ENCODE assay signal across 8 cellular contexts in the genomic region with DNA sequence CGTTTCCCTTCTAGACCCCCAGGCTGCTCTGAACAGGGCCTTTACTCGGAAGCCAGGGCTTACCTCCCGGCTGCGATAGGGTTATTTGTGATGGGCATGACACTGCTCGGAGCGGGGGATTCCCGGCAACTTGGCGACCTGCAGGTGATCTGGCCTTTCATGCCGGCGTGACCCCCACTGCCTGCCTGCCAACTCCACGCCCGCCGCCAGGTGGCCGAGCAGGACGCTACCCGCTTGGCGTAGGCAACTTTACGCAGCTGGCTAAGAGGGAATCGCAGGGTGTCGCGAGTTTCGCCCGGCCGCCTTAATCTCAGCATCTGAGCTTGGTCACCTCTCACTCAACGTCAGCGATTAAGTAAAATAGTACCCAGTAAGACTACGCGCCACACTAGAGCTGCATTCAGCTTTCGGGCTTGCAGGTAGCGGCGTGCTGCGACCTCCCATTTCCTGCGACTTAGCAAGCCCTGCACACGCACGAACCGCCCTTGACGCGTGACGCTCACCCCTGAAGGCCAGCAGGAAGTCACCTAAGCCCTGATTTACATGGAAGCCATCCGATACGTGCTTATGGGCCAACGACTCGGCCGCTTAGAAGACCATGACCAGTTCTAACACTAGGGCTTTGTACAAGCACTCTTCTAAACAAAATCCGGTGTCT. TPM values are rescaled to one million over a fixed set of nuclear protein-coding genes. Genes with fewer than 3 reads are reported as not detected.
DNase-seq lines count a peak whose midpoint lies in the region; ATAC-seq, FAIRE-seq and TF ChIP-seq lines count a peak whose summit lies in the region.

No MANE protein-coding gene starts in this region.

- intact Hi-C loops in CD14-positive monocyte (cut with micrococcal nuclease), result loop anchor here in 1 of 2 donors (5.0 kb wide), 1 partner anchor 37 kb away; no protein-coding TSS in a partner anchor

- DNase-seq in CD14-positive monocyte (ENCODE audit: low spot score) (peak; percentile 81), GM19239 (ENCODE audit: insufficient read length, low spot score) (no peak), NCI-H69 (lab: John Stamatoyannopoulos, UW) (peak; percentile 81), mesenteric fat pad (ENCODE audit: low spot score) (peak; percentile 93)
- peak; percentile 73 to 79 for DNase-seq in activated CD8-positive, alpha-beta memory T cell treated with anti-CD3 and anti-CD28 coated beads for 1 hour (ENCODE audit: extremely low read depth in 1 of 2, low read depth in 1 of 2)
- DNase-seq in effector memory CD4-positive, alpha-beta T cell, result peak; percentile 81 to 86 (median 83)
- peak; percentile 78 for DNase-seq in stimulated activated CD8-positive, alpha-beta memory T cell treated with anti-CD3 and anti-CD28 coated beads, Interleukin-15, amount 100 ng/mL, for 24 hours (ENCODE audit: low read depth)

- H3K4me1 ChIP-seq in effector memory CD4-positive, alpha-beta T cell (ENCODE audit: control insufficient read depth, insufficient read depth, low read length, poor library complexity, severe bottlenecking), result peaks cover 7% of the 10 kb centered on the region

- peak; percentile 92 for TF ChIP-seq CTCF in CD14-positive monocyte (IDR thresholded peaks at IDR 0.05)

- peak overlapping the region; percentile 96 to 98 for H3K4me3 Mint-ChIP-seq in CD14-positive monocyte

- ATAC-seq in HG03439 (IDR thresholded peaks at IDR 0.05; ENCODE audit: unreplicated experiment), result peak; percentile 37

- H3K4me3 ChIP-seq in effector memory CD4-positive, alpha-beta T cell (ENCODE audit: insufficient read depth, low read depth, low read length, poor library complexity, severe bottlenecking), result peak overlapping the region; percentile 82

- peaks cover 7% of the 10 kb centered on the region for H3K36me3 ChIP-seq in effector memory CD4-positive, alpha-beta T cell (ENCODE audit: control insufficient read depth, insufficient read depth, low read length)

- H3K27me3 ChIP-seq in effector memory CD4-positive, alpha-beta T cell (replicated peaks; ENCODE audit: control insufficient read depth, insufficient read depth, low read length, poor library complexity, severe bottlenecking), result no peaks in the 10 kb centered on the region

- peak overlapping the region; percentile 98 to 99 (median 98) for H3K27ac Mint-ChIP-seq in CD14-positive monocyte

- H3K27me3 Mint-ChIP-seq in CD14-positive monocyte (ENCODE audit: low read depth in 3 of 3), result peaks cover 0 to 3% (median 1%) of the 10 kb centered on the region in 3 donors

- peak overlapping the region; percentile 98 for H3K27ac ChIP-seq in effector memory CD4-positive, alpha-beta T cell (ENCODE audit: insufficient read depth, low read length, poor library complexity, severe bottlenecking)

- peaks cover 0 to 10% (median 0%) of the 10 kb centered on the region in 7 donors for H3K9me3 Mint-ChIP-seq in CD14-positive monocyte

- peaks cover 3 to 10% of the 10 kb centered on the region in 2 donors for H3K36me3 Mint-ChIP-seq in CD14-positive monocyte

- FAIRE-seq in GM19239 (lab: Jason Lieb, UNC), result peak; percentile 88

- H3K9me3 ChIP-seq in effector memory CD4-positive, alpha-beta T cell (ENCODE audit: control insufficient read depth, low read length), result peaks cover 5% of the 10 kb centered on the region

- H3K4me1 Mint-ChIP-seq in CD14-positive monocyte, result peaks cover 44% of the 10 kb centered on the region

RNA-seq across cellular contexts. Expression of a gene that starts 33.3 kb away (rescaled TPM):
- polyA plus RNA-seq in CD14-positive monocyte, result 10 to 100 TPM; 29.2 to 46.2 TPM
- 45.4 TPM for total RNA-seq in mesenteric fat pad

RNA-seq across cellular contexts. Expression of a gene that starts 33.5 kb away (rescaled TPM):
- under 1 TPM in 1 of 2 donors, not detected in 1; 0.46 TPM for polyA plus RNA-seq in CD14-positive monocyte
- 0.51 TPM for total RNA-seq in mesenteric fat pad

RNA-seq across cellular contexts. Expression of a gene that starts 44.0 kb away (rescaled TPM):
- polyA plus RNA-seq in CD14-positive monocyte, result under 1 TPM in 1 of 2 donors, not detected in 1; 0.11 TPM
- not detected for total RNA-seq in mesenteric fat pad
